ENCODE assay signal across 17 cellular contexts in genomic region chr14:104974665-104975390, GRCh38. TPM values are rescaled to one million over a fixed set of nuclear protein-coding genes. Genes with fewer than 3 reads are reported as not detected.
DNase-seq lines count a peak whose midpoint lies in the region; ATAC-seq and TF ChIP-seq lines count a peak whose summit lies in the region.
"Had no signal": no experiment of that assay in that cellular context is flagged by ENCODE, and none has a peak within 500 bp of the region (broad histone marks: within the 10 kb centered on the region; RNA-seq: fewer than 3 reads in every experiment).

No MANE protein-coding gene starts in this region.

- no peak for TF ChIP-seq POLR2A in ovary (IDR thresholded peaks at IDR 0.05)

- peaks cover 10 to 14% of the 10 kb centered on the region in 2 donors for H3K27me3 Mint-ChIP-seq in natural killer cell treated with Interleukin-12 subunit alpha and Interleukin-12 subunit beta and Interleukin-15 and Interleukin-18, amount 100 ng/mL, for 72 hours
- H3K27me3 Mint-ChIP-seq in natural killer cell (ENCODE audit: low read depth in 2 of 2) (peaks cover 8 to 22% of the 10 kb centered on the region in 2 donors), glutamatergic neuron (ENCODE audit: unreplicated experiment) (peaks cover 7% of the 10 kb centered on the region)

- H3K27ac ChIP-seq in ovary (no peak overlapping the region), caudate nucleus (ENCODE audit: low read depth, low read length) (no peak overlapping the region)
- H3K27ac ChIP-seq: HL-60, KMS-11 had no signal

- no peak for TF ChIP-seq EP300 in ovary (IDR thresholded peaks at IDR 0.05)

- no peak overlapping the region for H3K4me3 Mint-ChIP-seq in natural killer cell treated with Interleukin-12 subunit alpha and Interleukin-12 subunit beta and Interleukin-15 and Interleukin-18, amount 100 ng/mL, for 72 hours
- H3K4me3 Mint-ChIP-seq in natural killer cell = no peak overlapping the region
- no peak overlapping the region for H3K4me3 Mint-ChIP-seq in glutamatergic neuron (ENCODE audit: unreplicated experiment)
- H3K4me3 Mint-ChIP-seq: activated CD4-positive, alpha-beta memory T cell treated with anti-CD3 and anti-CD28 coated beads for 36 hours had no signal

- H3K9me3 Mint-ChIP-seq in natural killer cell treated with Interleukin-12 subunit alpha and Interleukin-12 subunit beta and Interleukin-15 and Interleukin-18, amount 100 ng/mL, for 72 hours = no peaks in the 10 kb centered on the region
- no peaks in the 10 kb centered on the region for H3K9me3 Mint-ChIP-seq in natural killer cell
- peaks cover 13% of the 10 kb centered on the region for H3K9me3 Mint-ChIP-seq in glutamatergic neuron (ENCODE audit: unreplicated experiment)
- H3K9me3 Mint-ChIP-seq: activated CD4-positive, alpha-beta memory T cell treated with anti-CD3 and anti-CD28 coated beads for 36 hours; activated T-helper 2 cell treated with anti-CD3 and anti-CD28 coated beads, Interferon-gamma antibody, Interleukin-2, Interleukin-4, amounts not matched to agents 10 μg/mL and 5 μg/mL and 100 μg/mL, durations not matched to agents 14 hours and 24 hours and 36 hours had no signal

- no peaks in the 10 kb centered on the region for H3K36me3 ChIP-seq in ovary

- ATAC-seq in natural killer cell treated with Interleukin-12 subunit alpha and Interleukin-12 subunit beta and Interleukin-15 and Interleukin-18, amount 100 ng/mL, for 72 hours = no peak
- ATAC-seq in natural killer cell (no peak), HG03342 (IDR thresholded peaks at IDR 0.05; ENCODE audit: unreplicated experiment) (no peak)
- ATAC-seq in activated CD4-positive, CD25-positive, alpha-beta regulatory T cell treated with anti-CD3 and anti-CD28 coated beads, Interleukin-2, amount 50 U/mL, for 24 hours = no peak
- ATAC-seq: esophagus mucosa; stimulated activated naive CD8-positive, alpha-beta T cell treated with anti-CD3 and anti-CD28 coated beads, Interleukin-15, Interleukin-2, amounts not matched to agents 100 U/mL and 50 U/mL, for 24 hours had no signal

- DNase-seq in natural killer cell treated with Interleukin-12 subunit alpha and Interleukin-12 subunit beta and Interleukin-15 and Interleukin-18, amount 100 ng/mL, for 72 hours (ENCODE audit: low spot score) = peak; percentile 56
- DNase-seq in natural killer cell (no peak), glutamatergic neuron (peak; percentile 19), ovary (peak in 3 of 5 donors; percentile 20 to 38 (median 24)), caudate nucleus (lab: John Stamatoyannopoulos, UW) (no peak), foreskin melanocyte (no peak)
- DNase-seq: amygdala; NCI-H1436; stimulated activated naive CD8-positive, alpha-beta T cell treated with anti-CD3 and anti-CD28 coated beads, Interleukin-15, Interleukin-2, amounts not matched to agents 100 U/mL and 50 U/mL, for 24 hours had no signal

- H3K4me3 ChIP-seq in ovary = no peak overlapping the region

- H3K4me1 Mint-ChIP-seq in natural killer cell treated with Interleukin-12 subunit alpha and Interleukin-12 subunit beta and Interleukin-15 and Interleukin-18, amount 100 ng/mL, for 72 hours (ENCODE audit: low read depth in 2 of 2) = peaks cover 9 to 10% of the 10 kb centered on the region in 2 donors
- peaks cover 11 to 24% of the 10 kb centered on the region in 2 donors for H3K4me1 Mint-ChIP-seq in natural killer cell
- peaks cover 6% of the 10 kb centered on the region for H3K4me1 Mint-ChIP-seq in glutamatergic neuron (ENCODE audit: low read depth, unreplicated experiment)

- H3K36me3 Mint-ChIP-seq in natural killer cell treated with Interleukin-12 subunit alpha and Interleukin-12 subunit beta and Interleukin-15 and Interleukin-18, amount 100 ng/mL, for 72 hours = no peaks in the 10 kb centered on the region
- H3K36me3 Mint-ChIP-seq in natural killer cell (no peaks in the 10 kb centered on the region), glutamatergic neuron (ENCODE audit: unreplicated experiment) (no peaks in the 10 kb centered on the region)
- H3K36me3 Mint-ChIP-seq: activated CD4-positive, alpha-beta memory T cell treated with anti-CD3 and anti-CD28 coated beads for 36 hours had no signal

- H3K4me1 ChIP-seq in ovary (ENCODE audit: insufficient read depth) = peaks cover 29% of the 10 kb centered on the region

- TF ChIP-seq CTCF in natural killer cell (IDR thresholded peaks at IDR 0.05) = no peak
- TF ChIP-seq CTCF in glutamatergic neuron (IDR thresholded peaks at IDR 0.05; ENCODE audit: partially characterized antibody, unreplicated experiment) = no peak
- no peak for TF ChIP-seq CTCF in ovary (IDR thresholded peaks at IDR 0.05)

- 76 to 89% (median 85%) methylated on average over 13 to 14 of the region's 14 CpGs for WGBS in ovary, 3 donors

- no peak overlapping the region for H3K27ac Mint-ChIP-seq in natural killer cell treated with Interleukin-12 subunit alpha and Interleukin-12 subunit beta and Interleukin-15 and Interleukin-18, amount 100 ng/mL, for 72 hours
- H3K27ac Mint-ChIP-seq in natural killer cell (no peak overlapping the region), glutamatergic neuron (ENCODE audit: unreplicated experiment) (no peak overlapping the region)
- H3K27ac Mint-ChIP-seq: activated CD4-positive, alpha-beta memory T cell treated with anti-CD3 and anti-CD28 coated beads for 36 hours; activated T-helper 2 cell treated with anti-CD3 and anti-CD28 coated beads, Interferon-gamma antibody, Interleukin-2, Interleukin-4, amounts not matched to agents 10 μg/mL and 5 μg/mL and 100 μg/mL, durations not matched to agents 14 hours and 24 hours and 36 hours had no signal

- intact Hi-C loops in natural killer cell (cut with micrococcal nuclease) (loop anchor here (10.0 kb wide), 1 partner anchor 380 kb away; no protein-coding TSS in a partner anchor), ovary (cut with DNase I) (loop anchor here in 2 of 4 donors (5.0 to 10.0 kb wide), 2 partner anchors 70 to 72 kb away; no protein-coding TSS in a partner anchor)

- H3K27me3 ChIP-seq in ovary = no peaks in the 10 kb centered on the region

- no peaks in the 10 kb centered on the region for H3K9me3 ChIP-seq in ovary

RNA-seq across cellular contexts. Expression of gene AHNAK2, which starts 3.3 kb away (rescaled TPM):
- total RNA-seq in natural killer cell treated with Interleukin-12 subunit alpha and Interleukin-12 subunit beta and Interleukin-15 and Interleukin-18, amount 100 ng/mL, for 72 hours = not detected
- total RNA-seq in natural killer cell (under 1 TPM in 1 of 3 donors, not detected in 2; 0.05 TPM), glutamatergic neuron (ENCODE audit: unreplicated experiment) (44.8 TPM), ovary (10 to 100 TPM in 3 of 7 donors, 1 to 10 TPM in 4; 1.1 to 15.6 (median 3.9) TPM)
- 10 to 100 TPM in 1 of 2 donors, under 1 TPM in 1; 0.94 to 24.6 TPM for polyA plus RNA-seq in ovary

RNA-seq across cellular contexts. Expression of gene CLBA1, which starts 10.8 kb away (rescaled TPM):
- 1 to 10 TPM; 1.2 to 1.5 TPM for total RNA-seq in natural killer cell treated with Interleukin-12 subunit alpha and Interleukin-12 subunit beta and Interleukin-15 and Interleukin-18, amount 100 ng/mL, for 72 hours
- total RNA-seq in natural killer cell (1 to 10 TPM; 1.2 to 1.8 (median 1.3) TPM), glutamatergic neuron (ENCODE audit: unreplicated experiment) (5.9 TPM), ovary (10 to 100 TPM in 2 of 7 donors, 1 to 10 TPM in 5; 3.5 to 15.7 (median 9.6) TPM)
- 1 to 10 TPM; 6.4 to 6.7 TPM for polyA plus RNA-seq in ovary

RNA-seq across cellular contexts. Expression of gene CDCA4, which starts 46.1 kb away (rescaled TPM):
- total RNA-seq in natural killer cell treated with Interleukin-12 subunit alpha and Interleukin-12 subunit beta and Interleukin-15 and Interleukin-18, amount 100 ng/mL, for 72 hours = 10 to 100 TPM; 39.9 to 71.5 TPM
- 10 to 100 TPM; 10.3 to 20.7 (median 16.6) TPM for total RNA-seq in natural killer cell
- 23.2 TPM for total RNA-seq in glutamatergic neuron (ENCODE audit: unreplicated experiment)
- total RNA-seq in ovary = 1 to 10 TPM; 6.3 to 9.4 (median 7.6) TPM
- 1 to 10 TPM; 2.9 to 7.3 TPM for polyA plus RNA-seq in ovary

RNA-seq across cellular contexts. Expression of gene PLD4, which starts 50.1 kb away (rescaled TPM):
- total RNA-seq in natural killer cell treated with Interleukin-12 subunit alpha and Interleukin-12 subunit beta and Interleukin-15 and Interleukin-18, amount 100 ng/mL, for 72 hours = not detected
- 1 to 10 TPM; 1.7 to 7.2 (median 2.9) TPM for total RNA-seq in natural killer cell
- not detected for total RNA-seq in glutamatergic neuron (ENCODE audit: unreplicated experiment)
- total RNA-seq in ovary = 1 to 10 TPM in 4 of 7 donors, under 1 TPM in 2, not detected in 1; 0.32 to 3.2 (median 1.4) TPM
- under 1 TPM; 0.12 to 0.48 TPM for polyA plus RNA-seq in ovary
- total RNA-seq: activated CD4-positive, alpha-beta memory T cell treated with anti-CD3 and anti-CD28 coated beads for 36 hours; lung microvascular endothelial cell had no signal

Comparison
In these comparisons a context has a peak if more than half of its experiments do, and no peak if none do; other contexts are left out.
1. DNase-seq: peak in natural killer cell treated with Interleukin-12 subunit alpha and Interleukin-12 subunit beta and Interleukin-15 and Interleukin-18, amount 100 ng/mL, for 72 hours (single experiment), glutamatergic neuron (single experiment) and ovary (3 of 5); none in natural killer cell (single experiment), caudate nucleus (0 of 61) and foreskin melanocyte (single experiment).